In the genomic region with DNA sequence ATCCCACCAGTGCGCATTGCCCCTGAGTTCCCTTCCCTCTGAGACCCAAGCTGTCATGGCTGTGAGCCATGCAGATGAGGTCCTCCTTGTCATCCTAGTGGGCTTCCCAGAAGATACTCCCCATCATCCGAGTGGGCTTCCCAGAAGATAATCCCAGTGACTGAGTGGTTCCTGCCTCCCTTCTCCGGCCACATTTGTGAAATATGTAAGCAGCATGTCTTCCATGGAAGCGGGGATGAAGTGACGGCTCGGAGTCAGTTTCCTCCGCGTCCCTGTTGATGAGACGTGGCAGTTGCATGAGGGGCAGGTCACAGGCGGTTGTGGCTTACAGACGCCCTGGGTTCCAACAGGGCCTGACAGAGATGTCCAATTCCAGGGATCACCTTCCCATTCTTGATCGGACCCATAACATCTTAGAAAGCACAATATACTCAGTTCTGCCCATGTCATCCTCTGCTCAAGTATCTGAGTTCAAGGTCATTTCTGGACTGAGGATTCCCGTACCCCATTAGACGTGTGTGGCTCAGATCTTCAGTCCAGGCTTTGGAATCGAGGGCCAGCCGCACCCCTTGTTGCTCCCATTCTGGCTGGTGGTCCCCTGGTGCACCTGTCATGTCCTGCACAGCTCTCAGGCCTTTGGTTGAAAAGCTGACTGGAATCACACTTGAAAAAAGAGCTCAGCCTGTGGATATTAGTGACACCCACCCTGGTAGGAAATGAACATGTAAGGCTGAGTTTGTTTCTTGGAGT, we compare ENCODE assay signal across 19 cellular contexts.
A peak's percentile ranks its signal among the peaks of the same experiment; 100 is the strongest.
DNase-seq lines count a peak whose midpoint lies in the region; ATAC-seq and TF ChIP-seq lines count a peak whose summit lies in the region.
"Had no signal": no experiment of that assay in that cellular context is flagged by ENCODE, and none has a peak within 500 bp of the region (broad histone marks: within the 10 kb centered on the region; RNA-seq: fewer than 3 reads in every experiment).

No MANE protein-coding gene starts in this region.

- H3K27ac Mint-ChIP-seq in brain (peak overlapping the region in 3 of 5 experiments; percentile 24 to 83 (median 76)), neural crest cell (ENCODE audit: unreplicated experiment) (peak overlapping the region; percentile 50)
- H3K27ac Mint-ChIP-seq: CD4-positive, CD25-positive, alpha-beta regulatory T cell; CD8-positive, alpha-beta memory T cell; HFFc6; IgD-negative memory B cell had no signal

- no peaks in the 10 kb centered on the region for H3K27me3 Mint-ChIP-seq in brain
- H3K27me3 Mint-ChIP-seq in neural crest cell (ENCODE audit: low read depth): no peaks in the 10 kb centered on the region
- H3K27me3 Mint-ChIP-seq: CD4-positive, CD25-positive, alpha-beta regulatory T cell; IgD-negative memory B cell had no signal

- peaks cover 17% of the 10 kb centered on the region for H3K4me1 Mint-ChIP-seq in brain
- no peaks in the 10 kb centered on the region for H3K4me1 Mint-ChIP-seq in neural crest cell
- H3K4me1 Mint-ChIP-seq: CD4-positive, CD25-positive, alpha-beta regulatory T cell; CD8-positive, alpha-beta memory T cell; IgD-negative memory B cell had no signal

- no peak for DNase-seq in neural crest cell (ENCODE audit: low read depth, low spot score)
- DNase-seq in stimulated activated naive CD4-positive, alpha-beta T cell treated with Interleukin-2 at 50 U/mL for 16 hours (lab: John Stamatoyannopoulos, UW): no peak
- no peak for DNase-seq in NCI-H2107 (lab: John Stamatoyannopoulos, UW)
- DNase-seq: ACHN; BE2C; C1 segment of cervical spinal cord; CD4-positive, CD25-positive, alpha-beta regulatory T cell; CD8-positive, alpha-beta memory T cell; COR-L47; DMS 273 treated with DMSO at 0.1 percent for 48 hours; GOT3; H7; HFFc6 had no signal

- H3K9me3 Mint-ChIP-seq in brain (peaks cover 0 to 82% (median 0%) of the 10 kb centered on the region in 5 experiments), neural crest cell (peaks cover 8% of the 10 kb centered on the region)
- H3K9me3 Mint-ChIP-seq: CD8-positive, alpha-beta memory T cell had no signal

- H3K36me3 Mint-ChIP-seq in brain (peaks cover 25% of the 10 kb centered on the region), neural crest cell (ENCODE audit: low read depth) (no peaks in the 10 kb centered on the region)
- H3K36me3 Mint-ChIP-seq: CD4-positive, CD25-positive, alpha-beta regulatory T cell; CD8-positive, alpha-beta memory T cell had no signal

- ATAC-seq in HG02642 (IDR thresholded peaks at IDR 0.05; ENCODE audit: poor library complexity, unreplicated experiment): no peak
- ATAC-seq: HCT116, HepG2 had no signal

- TF ChIP-seq CTCF in brain (conservative IDR thresholded peaks at IDR 0.05) (no peak), neural crest cell (conservative IDR thresholded peaks at IDR 0.05) (no peak)

- H3K4me3 Mint-ChIP-seq in brain (no peak overlapping the region), neural crest cell (no peak overlapping the region)
- H3K4me3 Mint-ChIP-seq: CD4-positive, CD25-positive, alpha-beta regulatory T cell; CD8-positive, alpha-beta memory T cell; HFFc6 had no signal

- H3K27ac ChIP-seq in cingulate gyrus (ENCODE audit: low read depth, low read length): peak overlapping the region; percentile 63
